In genomic region chr2:54191361-54192130, GRCh38 we compare ENCODE assay signal across 20 cellular contexts.
"Had no signal": no experiment of that assay in that cellular context is flagged by ENCODE, and none has a peak within 500 bp of the region (broad histone marks: within the 10 kb centered on the region; RNA-seq: fewer than 3 reads in every experiment).

No MANE protein-coding gene starts in this region.

- DNase-seq: dermis blood vessel endothelial cell; esophagus squamous epithelium; foreskin fibroblast; glutamatergic neuron; islet precursor cell; mammary epithelial cell; mucosa of descending colon; natural killer cell; nucleus accumbens; ovary; stimulated activated CD4-positive, alpha-beta T cell treated with anti-CD3 and anti-CD28 coated beads, Interleukin-2, amount 100 ng/mL, for 48 hours; stimulated activated naive CD4-positive, alpha-beta T cell treated with Interleukin-2 at 50 U/mL for 16 hours; tibial artery; upper lobe of left lung; uterus had no signal

- H3K4me3 Mint-ChIP-seq: natural killer cell, neural progenitor cell had no signal

- H3K9me3 Mint-ChIP-seq: natural killer cell, neural progenitor cell had no signal

- H3K4me1 Mint-ChIP-seq: natural killer cell, neural progenitor cell had no signal

- ATAC-seq: gastroesophageal sphincter, left lobe of liver, mucosa of descending colon, natural killer cell had no signal

- H3K27ac Mint-ChIP-seq: natural killer cell, neural progenitor cell had no signal

- H3K4me1 ChIP-seq: esophagus squamous epithelium, gastroesophageal sphincter, neural progenitor cell, right atrium auricular region, tibial artery, upper lobe of left lung, uterus had no signal

- H3K4me3 ChIP-seq: esophagus squamous epithelium, gastroesophageal sphincter, mucosa of descending colon, neural progenitor cell, ovary, right atrium auricular region, smooth muscle cell, tibial artery, upper lobe of left lung, uterus had no signal

- H3K36me3 ChIP-seq: esophagus squamous epithelium, neural progenitor cell, ovary, right atrium auricular region, upper lobe of left lung, uterus had no signal

- H3K9me3 ChIP-seq: esophagus squamous epithelium, gastroesophageal sphincter, mucosa of descending colon, ovary, right atrium auricular region, tibial artery, upper lobe of left lung, uterus had no signal

- H3K36me3 Mint-ChIP-seq: natural killer cell, neural progenitor cell had no signal

- H2AFZ ChIP-seq: neural progenitor cell had no signal

- H3K27ac ChIP-seq: esophagus squamous epithelium, gastroesophageal sphincter, neural progenitor cell, ovary, right atrium auricular region, tibial artery, upper lobe of left lung, uterus had no signal

- H3K9ac ChIP-seq: neural progenitor cell had no signal

- H3K4me2 ChIP-seq: neural progenitor cell, smooth muscle cell had no signal

- H3K27me3 ChIP-seq: esophagus squamous epithelium, gastroesophageal sphincter, neural progenitor cell, ovary, right atrium auricular region, tibial artery, upper lobe of left lung, uterus had no signal
